9 cellular contexts compared by ENCODE assay signal in the genomic region with DNA sequence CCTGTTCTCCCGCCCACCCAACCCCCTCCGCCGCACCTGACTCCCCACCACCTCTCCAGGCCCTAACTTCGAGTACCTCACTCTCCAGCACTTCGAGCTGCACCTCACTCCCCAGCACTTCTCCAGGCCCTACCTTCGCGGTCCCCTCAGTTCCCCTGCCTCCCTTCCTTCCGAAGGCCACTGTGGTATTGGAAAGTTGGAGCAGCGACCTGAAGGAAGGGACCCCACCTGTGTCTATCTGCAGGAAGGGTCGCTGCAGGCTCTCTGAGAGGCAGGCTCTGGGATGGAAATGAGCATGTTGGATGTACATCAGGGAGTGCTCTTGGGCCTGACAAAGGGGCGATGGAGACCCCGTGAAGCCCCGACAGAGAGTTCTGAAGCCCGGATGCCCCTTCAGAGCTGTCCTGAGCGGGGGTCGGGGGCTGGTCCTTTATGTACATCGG.
DNase-seq lines count a peak whose midpoint lies in the region; ATAC-seq and TF ChIP-seq lines count a peak whose summit lies in the region.
"Had no signal": no experiment of that assay in that cellular context is flagged by ENCODE, and none has a peak within 500 bp of the region (broad histone marks: within the 10 kb centered on the region; RNA-seq: fewer than 3 reads in every experiment).

No MANE protein-coding gene starts in this region.

- no peak overlapping the region for H3K4me3 ChIP-seq in adrenal gland
- no peak overlapping the region for H3K4me3 ChIP-seq in lower lobe of right lung
- H3K4me3 ChIP-seq in spleen: no peak overlapping the region

- intact Hi-C loops in adrenal gland (cut with DNase I) (loop anchor here (5.0 to 10.0 kb wide), 3 partner anchors 130 to 390 kb away; no protein-coding TSS in a partner anchor), lower lobe of right lung (cut with DNase I) (no loop called here), spleen (cut with DNase I; ENCODE audit: low total_unique reads) (no loop called here)

- H3K4me1 ChIP-seq in ES-I3 (ENCODE audit: insufficient read depth, low read length) (peaks cover 29% of the 10 kb centered on the region), adrenal gland (replicated peaks in 1 of 2) (peaks cover 4 to 27% of the 10 kb centered on the region in 2 donors), lower lobe of right lung (peaks cover 28% of the 10 kb centered on the region), spleen (peaks cover 11 to 34% (median 25%) of the 10 kb centered on the region in 6 donors)

- peak overlapping the region; percentile 22 for H3K9ac ChIP-seq in ES-I3 (ENCODE audit: low read depth, low read length)

- no peak for TF ChIP-seq POLR2A in adrenal gland (IDR thresholded peaks at IDR 0.05)
- TF ChIP-seq POLR2A in spleen (IDR thresholded peaks at IDR 0.05): no peak

- DNase-seq in adrenal gland: no peak
- DNase-seq in lower lobe of right lung: no peak
- DNase-seq in spleen: no peak
- no peak for DNase-seq in NCI-H2171 (lab: John Stamatoyannopoulos, UW)
- no peak for DNase-seq in SHP77 treated with DMSO at 0.1 percent for 48 hours (lab: John Stamatoyannopoulos, UW)
- DNase-seq: hippocampal formation had no signal

- 87 to 91% (median 89%) methylated on average over 13 to 17 of the region's 17 CpGs for WGBS in adrenal gland, 4 donors
- 89 to 94% (median 93%) methylated on average over 17 of the region's 17 CpGs for WGBS in spleen, 5 donors

- no peaks in the 10 kb centered on the region for H3K9me3 ChIP-seq in ES-I3 (ENCODE audit: control insufficient read depth, insufficient read depth, low read length)
- no peaks in the 10 kb centered on the region for H3K9me3 ChIP-seq in adrenal gland (replicated peaks in 1 of 3)
- no peaks in the 10 kb centered on the region for H3K9me3 ChIP-seq in lower lobe of right lung
- no peaks in the 10 kb centered on the region for H3K9me3 ChIP-seq in spleen

- no peaks in the 10 kb centered on the region for H3K36me3 ChIP-seq in ES-I3 (ENCODE audit: insufficient read depth, low read length)
- no peaks in the 10 kb centered on the region for H3K36me3 ChIP-seq in adrenal gland (replicated peaks in 1 of 2)
- no peaks in the 10 kb centered on the region for H3K36me3 ChIP-seq in lower lobe of right lung
- H3K36me3 ChIP-seq in spleen: peaks cover 0 to 12% (median 0%) of the 10 kb centered on the region in 6 donors

- no peak for ATAC-seq in lower lobe of right lung
- no peak for ATAC-seq in HG03378 (IDR thresholded peaks at IDR 0.05; ENCODE audit: unreplicated experiment)
- ATAC-seq in GM19467 (IDR thresholded peaks at IDR 0.05; ENCODE audit: unreplicated experiment): no peak

- TF ChIP-seq CTCF in adrenal gland (IDR thresholded peaks at IDR 0.05) (no peak), lower lobe of right lung (IDR thresholded peaks at IDR 0.05) (no peak), spleen (IDR thresholded peaks at IDR 0.05 in 8 of 11, conservative IDR thresholded peaks at IDR 0.05 in 3 of 11) (no peak)

- H3K27me3 ChIP-seq in adrenal gland (no peaks in the 10 kb centered on the region), lower lobe of right lung (ENCODE audit: low read depth) (no peaks in the 10 kb centered on the region), spleen (replicated peaks in 1 of 7) (no peaks in the 10 kb centered on the region)

- peak overlapping the region in 4 of 5 donors; percentile 57 to 91 (median 76) for H3K27ac ChIP-seq in adrenal gland
- peak overlapping the region; percentile 71 for H3K27ac ChIP-seq in lower lobe of right lung
- peak overlapping the region; percentile 27 to 80 (median 72) for H3K27ac ChIP-seq in spleen

Comparison
In these comparisons a context has a peak if more than half of its experiments do, and no peak if none do; other contexts are left out.
1. intact Hi-C loops: an anchor here in adrenal gland (5.0 to 10.0 kb wide); none called in lower lobe of right lung and spleen.